ENCODE assay signal across 16 cellular contexts in genomic region chrX:5726246-5726645, GRCh38.
DNase-seq lines count a peak whose midpoint lies in the region; ATAC-seq, FAIRE-seq and TF ChIP-seq lines count a peak whose summit lies in the region.
"Had no signal": no experiment of that assay in that cellular context is flagged by ENCODE, and none has a peak within 500 bp of the region (broad histone marks: within the 10 kb centered on the region; RNA-seq: fewer than 3 reads in every experiment).

No MANE protein-coding gene starts in this region.

- TF ChIP-seq CTCF in AG10803 (conservative IDR thresholded peaks at IDR 0.05; ENCODE audit: low read length) (no peak), MM.1S (IDR thresholded peaks at IDR 0.05; ENCODE audit: low read length) (no peak)

- ATAC-seq in HG03097 (IDR thresholded peaks at IDR 0.05; ENCODE audit: low FRiP score, unreplicated experiment), result no peak
- no peak for ATAC-seq in GM19455 (IDR thresholded peaks at IDR 0.05; ENCODE audit: unreplicated experiment)
- ATAC-seq: K562 had no signal

- H3K27ac ChIP-seq in MM.1S (ENCODE audit: low read length), result no peak overlapping the region
- H3K27ac ChIP-seq: neural progenitor cell had no signal

- no peaks in the 10 kb centered on the region for H3K9me3 ChIP-seq in MM.1S (replicated peaks; ENCODE audit: insufficient read depth, low read length)

- DNase-seq in AG10803 (ENCODE audit: low read depth) (peak; percentile 16), MM.1S (peak; percentile 18), T1000 (lab: John Stamatoyannopoulos, UW) (peak; percentile 34), myocyte (ENCODE audit: low read depth) (peak; percentile 23), HT-29 (ENCODE audit: low spot score) (no peak), HTR-8/SVneo (ENCODE audit: insufficient read length, low spot score) (no peak)
- DNase-seq: activated CD4-positive, CD25-positive, alpha-beta regulatory T cell; effector memory CD4-positive, alpha-beta T cell; kidney glomerular epithelial cell; NCI-H1436; retina; stimulated activated CD4-positive, alpha-beta T cell treated with anti-CD3 and anti-CD28 coated beads, Interleukin-1b, Interleukin-23, amount 100 ng/mL, for 48 hours had no signal

- H3K4me2 ChIP-seq in MM.1S (ENCODE audit: low read depth, low read length), result no peak overlapping the region
- H3K4me2 ChIP-seq: neural progenitor cell had no signal

- no peaks in the 10 kb centered on the region for H4K20me1 ChIP-seq in MM.1S (ENCODE audit: insufficient read depth, low read length)

- H3K4me3 ChIP-seq in AG10803 (ENCODE audit: low read length) (no peak overlapping the region), MM.1S (ENCODE audit: low read length) (no peak overlapping the region)
- H3K4me3 ChIP-seq: K562, neural progenitor cell had no signal

- H3K27me3 ChIP-seq in MM.1S (replicated peaks; ENCODE audit: insufficient read depth, low read length), result no peaks in the 10 kb centered on the region
- H3K27me3 ChIP-seq: neural progenitor cell had no signal

- H3K4me1 ChIP-seq in MM.1S (ENCODE audit: low read length), result no peaks in the 10 kb centered on the region
- H3K4me1 ChIP-seq: neural progenitor cell had no signal

- no peak overlapping the region for H2AFZ ChIP-seq in MM.1S (ENCODE audit: low read length)
- H2AFZ ChIP-seq: neural progenitor cell had no signal

- H3K36me3 ChIP-seq in MM.1S (replicated peaks; ENCODE audit: insufficient read depth, low read length), result no peaks in the 10 kb centered on the region
- H3K36me3 ChIP-seq: neural progenitor cell had no signal

- no peaks in the 10 kb centered on the region for H3K9me2 ChIP-seq in MM.1S (replicated peaks; ENCODE audit: insufficient read depth, low read length)

- no peak for FAIRE-seq in HTR-8/SVneo (lab: Jason Lieb, UNC)
- FAIRE-seq: K562 had no signal

- H3F3A ChIP-seq in MM.1S (ENCODE audit: insufficient read depth, low read length), result no peaks in the 10 kb centered on the region

- no peak overlapping the region for H3K9ac ChIP-seq in MM.1S (ENCODE audit: low read length)
- H3K9ac ChIP-seq: neural progenitor cell had no signal

- no peaks in the 10 kb centered on the region for H3K79me2 ChIP-seq in MM.1S (ENCODE audit: low read length)

Comparison
In these comparisons a context has a peak if more than half of its experiments do, and no peak if none do; other contexts are left out.
1. DNase-seq: peak in AG10803 (single experiment), MM.1S (single experiment), T1000 (single experiment) and myocyte (single experiment); none in HT-29 (single experiment) and HTR-8/SVneo (single experiment).